In genomic region chr20:1325173-1326030, GRCh38 we compare ENCODE assay signal across 1 cellular context.
TF ChIP-seq lines count a peak whose summit lies in the region.

No MANE protein-coding gene starts in this region.

TF ChIP-seq in HepG2, 621 proteins besides CTCF, POLR2A, EP300 and RAD21 (continued from another document and continues in another):
- TF ChIP-seq ZNF503 (CRISPR knock-in tag; IDR thresholded peaks at IDR 0.05) (no peak), HBP1 (CRISPR knock-in tag; IDR thresholded peaks at IDR 0.05; ENCODE audit: low read depth) (no peak), JUN (CRISPR knock-in tag; IDR thresholded peaks at IDR 0.05) (peak; percentile 89), TEF (CRISPR knock-in tag; IDR thresholded peaks at IDR 0.05) (no peak), ZNF549 (CRISPR knock-in tag; IDR thresholded peaks at IDR 0.05) (0 out of 2 replicates have a peak, but pooled peaks have one; percentile 74), MIER3 (CRISPR knock-in tag; IDR thresholded peaks at IDR 0.05; ENCODE audit: borderline replicate concordance) (peak; percentile 54; the same call in 1 of the 2 replicates), SOX5 (CRISPR knock-in tag; IDR thresholded peaks at IDR 0.05; ENCODE audit: borderline replicate concordance) (peak; percentile 63), ZNF496 (CRISPR knock-in tag; IDR thresholded peaks at IDR 0.05; ENCODE audit: insufficient replicate concordance) (no peak), DZIP1 (CRISPR knock-in tag; IDR thresholded peaks at IDR 0.05) (peak; percentile 82; the same call in 1 of the 2 replicates), XBP1 (CRISPR knock-in tag; IDR thresholded peaks at IDR 0.05) (0 out of 2 replicates have a peak, but pooled peaks have one; percentile 70), FOXO4 (CRISPR knock-in tag; conservative IDR thresholded peaks at IDR 0.05) (no peak), MAZ (IDR thresholded peaks at IDR 0.05; ENCODE audit: borderline replicate concordance, low read depth, low read length) (peak; percentile 63), MAZ (CRISPR knock-in tag; IDR thresholded peaks at IDR 0.05; ENCODE audit: low read depth) (peak; percentile 61), NR2C2 (CRISPR knock-in tag; IDR thresholded peaks at IDR 0.05; ENCODE audit: borderline replicate concordance) (peak; percentile 94), NR3C1 (CRISPR knock-in tag; IDR thresholded peaks at IDR 0.05) (no peak), SP1 (IDR thresholded peaks at IDR 0.05) (no peak), SP1 (CRISPR knock-in tag; IDR thresholded peaks at IDR 0.05) (peak; percentile 48; the same call in 1 of the 2 replicates), ZBTB37 (CRISPR knock-in tag; IDR thresholded peaks at IDR 0.05) (no peak), FOXC1 (CRISPR knock-in tag; IDR thresholded peaks at IDR 0.05; ENCODE audit: borderline replicate concordance) (no peak; the same call in 1 of the 2 replicates), CERS6 (CRISPR knock-in tag; IDR thresholded peaks at IDR 0.05) (no peak), HMGXB4 (CRISPR knock-in tag; IDR thresholded peaks at IDR 0.05; ENCODE audit: borderline replicate concordance in 1 of 2, low read depth in 1 of 2) (peak in 1 of 2 experiments; percentile 47), ZNF670 (CRISPR knock-in tag; IDR thresholded peaks at IDR 0.05; ENCODE audit: borderline replicate concordance) (no peak), ZNF343 (CRISPR knock-in tag; IDR thresholded peaks at IDR 0.05) (no peak), PAXIP1 (CRISPR knock-in tag; conservative IDR thresholded peaks at IDR 0.05) (peak; percentile 73), SMAD1 (CRISPR knock-in tag; IDR thresholded peaks at IDR 0.05; ENCODE audit: borderline replicate concordance, low read depth) (peak; percentile 85; the same call in 1 of the 2 replicates), RFX1 (IDR thresholded peaks at IDR 0.05) (peak; percentile 100), MLXIP (CRISPR knock-in tag; IDR thresholded peaks at IDR 0.05; ENCODE audit: borderline replicate concordance) (no peak), THAP11 (CRISPR knock-in tag; IDR thresholded peaks at IDR 0.05) (peak; percentile 89), HDAC1 (CRISPR knock-in tag; IDR thresholded peaks at IDR 0.05) (peak; percentile 70; the same call in 1 of the 2 replicates), ZSCAN12 (CRISPR knock-in tag; IDR thresholded peaks at IDR 0.05) (peak; percentile 97), ZNF253 (CRISPR knock-in tag; IDR thresholded peaks at IDR 0.05; ENCODE audit: borderline replicate concordance) (no peak), ZNF331 (CRISPR knock-in tag; IDR thresholded peaks at IDR 0.05) (0 out of 2 replicates have a peak, but pooled peaks have one; percentile 7), XRCC5 (optimal IDR thresholded peaks at IDR 0.05; ENCODE audit: low read length) (peak; percentile 78), ZNF770 (CRISPR knock-in tag; IDR thresholded peaks at IDR 0.05) (no peak; the same call in 1 of the 2 replicates)
